13 cellular contexts compared by ENCODE assay signal in genomic region chr20:5650191-5650691, GRCh38. TPM values are rescaled to one million over a fixed set of nuclear protein-coding genes. Genes with fewer than 3 reads are reported as not detected.
A peak's percentile ranks its signal among the peaks of the same experiment; 100 is the strongest.
DNase-seq lines count a peak whose midpoint lies in the region; ATAC-seq, FAIRE-seq and TF ChIP-seq lines count a peak whose summit lies in the region.
"Had no signal": no experiment of that assay in that cellular context is flagged by ENCODE, and none has a peak within 500 bp of the region (broad histone marks: within the 10 kb centered on the region; RNA-seq: fewer than 3 reads in every experiment).

No MANE protein-coding gene starts in this region.

- no peaks in the 10 kb centered on the region for H3K4me1 ChIP-seq in right lobe of liver

- ATAC-seq in GM21576 (IDR thresholded peaks at IDR 0.05; ENCODE audit: unreplicated experiment): peak; percentile 38
- peak; percentile 61 for ATAC-seq in memory B cell (ENCODE audit: low read depth)
- no peak for ATAC-seq in right lobe of liver

- H3K4me3 Mint-ChIP-seq in memory B cell: peak overlapping the region; percentile 24
- no peak overlapping the region for H3K4me3 Mint-ChIP-seq in activated T-cell treated with anti-CD3 and anti-CD28 coated beads, Interleukin-2, amount 50 U/mL, for 24 hours

- no peaks in the 10 kb centered on the region for H3K27me3 ChIP-seq in right lobe of liver

- no peak for TF ChIP-seq CTCF in right lobe of liver (IDR thresholded peaks at IDR 0.05)

- peak; percentile 93 for FAIRE-seq in GM18507 (lab: Jason Lieb, UNC)
- FAIRE-seq: astrocyte, endometrium had no signal

- DNase-seq in GM18507 (ENCODE audit: extremely low spot score, insufficient read length, low read depth) (no peak), NAMALWA (ENCODE audit: low spot score) (peak; percentile 56), memory B cell (ENCODE audit: low spot score in 2 of 2) (peak in 1 of 2 donors; percentile 50), D341Med (ENCODE audit: low spot score) (no peak), right lobe of liver (no peak), HT-29 (ENCODE audit: low spot score) (no peak)
- no peak for DNase-seq in activated T-cell treated with anti-CD3 and anti-CD28 coated beads, Interleukin-2, amount 50 U/mL, for 24 hours
- DNase-seq: NCI-H2227 treated with DMSO at 0.1 percent for 48 hours; Right ventricle myocardium superior; stimulated activated CD4-positive, alpha-beta T cell treated with anti-CD3 and anti-CD28 coated beads, Interleukin-4, amount 100 ng/mL, for 4 hours had no signal

- H3K4me1 Mint-ChIP-seq in memory B cell: peaks cover 43% of the 10 kb centered on the region
- H3K4me1 Mint-ChIP-seq in activated T-cell treated with anti-CD3 and anti-CD28 coated beads, Interleukin-2, amount 50 U/mL, for 24 hours (ENCODE audit: low read depth): peaks cover 49% of the 10 kb centered on the region

- intact Hi-C loops in right lobe of liver (cut with DNase I): no loop called here

- no peak for TF ChIP-seq POLR2A in right lobe of liver (IDR thresholded peaks at IDR 0.05)

- H3K36me3 ChIP-seq in right lobe of liver: no peaks in the 10 kb centered on the region

- WGBS in right lobe of liver (ENCODE audit: insufficient coverage, low coverage, low lambda C conversion rate, missing lambda C conversion rate): 84% methylated on average over 3 of the region's 4 CpGs

- H3K27me3 Mint-ChIP-seq in memory B cell: no peaks in the 10 kb centered on the region
- H3K27me3 Mint-ChIP-seq in activated T-cell treated with anti-CD3 and anti-CD28 coated beads, Interleukin-2, amount 50 U/mL, for 24 hours: no peaks in the 10 kb centered on the region

- H3K4me3 ChIP-seq in right lobe of liver: no peak overlapping the region

- H3K9me3 ChIP-seq in right lobe of liver: no peaks in the 10 kb centered on the region

- peak overlapping the region; percentile 95 for H3K27ac Mint-ChIP-seq in memory B cell
- H3K27ac Mint-ChIP-seq in activated T-cell treated with anti-CD3 and anti-CD28 coated beads, Interleukin-2, amount 50 U/mL, for 24 hours: no peak overlapping the region

- no peak overlapping the region for H3K27ac ChIP-seq in right lobe of liver

- peaks cover 1% of the 10 kb centered on the region for H3K9me3 Mint-ChIP-seq in memory B cell
- H3K9me3 Mint-ChIP-seq in activated T-cell treated with anti-CD3 and anti-CD28 coated beads, Interleukin-2, amount 50 U/mL, for 24 hours: no peaks in the 10 kb centered on the region

- no peaks in the 10 kb centered on the region for H3K36me3 Mint-ChIP-seq in memory B cell
- no peaks in the 10 kb centered on the region for H3K36me3 Mint-ChIP-seq in activated T-cell treated with anti-CD3 and anti-CD28 coated beads, Interleukin-2, amount 50 U/mL, for 24 hours (ENCODE audit: low read depth)

RNA-seq across cellular contexts. Expression of gene GPCPD1, which starts 39.4 kb away (rescaled TPM):
- 1 to 10 TPM; 3.6 to 9.2 (median 5.8) TPM for total RNA-seq in right lobe of liver
- total RNA-seq in HT-29 (2014; rRNA removed; shearing (Covaris generic)): 3.1 and 7.5 TPM in 2 replicates

Comparison
In these comparisons a context has a peak if more than half of its experiments do, and no peak if none do; other contexts are left out.
1. ATAC-seq: peak in GM21576 (single experiment) and memory B cell (single experiment); none in right lobe of liver (0 of 4).